ENCODE assay signal across 9 cellular contexts in genomic region chrX:72621619-72622485, GRCh38. TPM values are rescaled to one million over a fixed set of nuclear protein-coding genes. Genes with fewer than 3 reads are reported as not detected.
DNase-seq lines count a peak whose midpoint lies in the region; ATAC-seq lines count a peak whose summit lies in the region.
"Had no signal": no experiment of that assay in that cellular context is flagged by ENCODE, and none has a peak within 500 bp of the region (broad histone marks: within the 10 kb centered on the region; RNA-seq: fewer than 3 reads in every experiment).

No MANE protein-coding gene starts in this region.

- no peaks in the 10 kb centered on the region for H3K9me3 Mint-ChIP-seq in activated T-helper 1 cell treated with anti-CD3 and anti-CD28 coated beads, Interleukin-12 subunit alpha, Interleukin-12 subunit beta, Interleukin-2, Interleukin-4 antibody, amounts not matched to agents 30 ng/mL and 10 ng/mL and 1 ng/mL, durations not matched to agents 14 hours and 24 hours and 36 hours
- no peaks in the 10 kb centered on the region for H3K9me3 Mint-ChIP-seq in stimulated activated memory B cell treated with anti-CD40 and anti-IgM and Interleukin-4, amounts not matched to agents 10 μg/mL and 1 μg/mL and 100 μg/mL, for 72 hours

- peaks cover 6% of the 10 kb centered on the region for H3K36me3 Mint-ChIP-seq in activated T-helper 1 cell treated with anti-CD3 and anti-CD28 coated beads, Interleukin-12 subunit alpha, Interleukin-12 subunit beta, Interleukin-2, Interleukin-4 antibody, amounts not matched to agents 30 ng/mL and 10 ng/mL and 1 ng/mL, durations not matched to agents 14 hours and 24 hours and 36 hours (ENCODE audit: low read depth)
- H3K36me3 Mint-ChIP-seq in stimulated activated memory B cell treated with anti-CD40 and anti-IgM and Interleukin-4, amounts not matched to agents 10 μg/mL and 1 μg/mL and 100 μg/mL, for 72 hours, result no peaks in the 10 kb centered on the region

- peak overlapping the region; percentile 97 for H3K27ac Mint-ChIP-seq in activated T-helper 1 cell treated with anti-CD3 and anti-CD28 coated beads, Interleukin-12 subunit alpha, Interleukin-12 subunit beta, Interleukin-2, Interleukin-4 antibody, amounts not matched to agents 30 ng/mL and 10 ng/mL and 1 ng/mL, durations not matched to agents 14 hours and 24 hours and 36 hours
- H3K27ac Mint-ChIP-seq in stimulated activated memory B cell treated with anti-CD40 and anti-IgM and Interleukin-4, amounts not matched to agents 10 μg/mL and 1 μg/mL and 100 μg/mL, for 72 hours, result no peak overlapping the region

- H3K27me3 Mint-ChIP-seq in activated T-helper 1 cell treated with anti-CD3 and anti-CD28 coated beads, Interleukin-12 subunit alpha, Interleukin-12 subunit beta, Interleukin-2, Interleukin-4 antibody, amounts not matched to agents 30 ng/mL and 10 ng/mL and 1 ng/mL, durations not matched to agents 14 hours and 24 hours and 36 hours (ENCODE audit: insufficient read depth), result peaks cover 3% of the 10 kb centered on the region
- H3K27me3 Mint-ChIP-seq in stimulated activated memory B cell treated with anti-CD40 and anti-IgM and Interleukin-4, amounts not matched to agents 10 μg/mL and 1 μg/mL and 100 μg/mL, for 72 hours, result peaks cover 5% of the 10 kb centered on the region

- peak; percentile 92 to 93 for ATAC-seq in activated CD4-positive, CD25-positive, alpha-beta regulatory T cell treated with anti-CD3 and anti-CD28 coated beads, Interleukin-2, amount 50 U/mL, for 24 hours
- peak; percentile 78 for ATAC-seq in HG02973 (IDR thresholded peaks at IDR 0.05; ENCODE audit: unreplicated experiment)
- peak; percentile 72 for ATAC-seq in stimulated activated memory B cell treated with anti-CD40 and anti-IgM and Interleukin-4, amounts not matched to agents 10 μg/mL and 1 μg/mL and 100 μg/mL, for 72 hours
- ATAC-seq in left lobe of liver, result no peak

- peak overlapping the region; percentile 78 for H3K4me3 Mint-ChIP-seq in activated T-helper 1 cell treated with anti-CD3 and anti-CD28 coated beads, Interleukin-12 subunit alpha, Interleukin-12 subunit beta, Interleukin-2, Interleukin-4 antibody, amounts not matched to agents 30 ng/mL and 10 ng/mL and 1 ng/mL, durations not matched to agents 14 hours and 24 hours and 36 hours
- no peak overlapping the region for H3K4me3 Mint-ChIP-seq in stimulated activated memory B cell treated with anti-CD40 and anti-IgM and Interleukin-4, amounts not matched to agents 10 μg/mL and 1 μg/mL and 100 μg/mL, for 72 hours

- DNase-seq in activated CD4-positive, CD25-positive, alpha-beta regulatory T cell treated with anti-CD3 and anti-CD28 coated beads, Interleukin-2, amount 50 U/mL, for 72 hours, result no peak
- no peak for DNase-seq in activated T-helper 1 cell treated with anti-CD3 and anti-CD28 coated beads, Interleukin-12 subunit alpha, Interleukin-12 subunit beta, Interleukin-2, Interleukin-4 antibody, amounts not matched to agents 30 ng/mL and 10 ng/mL and 1 ng/mL, durations not matched to agents 14 hours and 24 hours and 36 hours (ENCODE audit: low spot score)
- DNase-seq in OCI-M2 (lab: John Stamatoyannopoulos, UW; ENCODE audit: unreplicated experiment) (no peak), hypothalamus (lab: John Stamatoyannopoulos, UW) (no peak), left lobe of liver (ENCODE audit: low spot score) (no peak)
- DNase-seq: NCI-H82 had no signal

- intact Hi-C loops in activated T-helper 1 cell treated with anti-CD3 and anti-CD28 coated beads, Interleukin-12 subunit alpha, Interleukin-12 subunit beta, Interleukin-2, Interleukin-4 antibody, amounts not matched to agents 30 ng/mL and 10 ng/mL and 1 ng/mL, durations not matched to agents 14 hours and 24 hours and 36 hours (cut with micrococcal nuclease), result loop anchor here (1.0 to 10.0 kb wide), 9 partner anchors 18 to 1950 kb away; partner anchors contain the start of genes CITED1 and HDAC8

- H3K4me1 Mint-ChIP-seq in activated T-helper 1 cell treated with anti-CD3 and anti-CD28 coated beads, Interleukin-12 subunit alpha, Interleukin-12 subunit beta, Interleukin-2, Interleukin-4 antibody, amounts not matched to agents 30 ng/mL and 10 ng/mL and 1 ng/mL, durations not matched to agents 14 hours and 24 hours and 36 hours (ENCODE audit: low read depth), result peaks cover 29% of the 10 kb centered on the region
- H3K4me1 Mint-ChIP-seq in stimulated activated memory B cell treated with anti-CD40 and anti-IgM and Interleukin-4, amounts not matched to agents 10 μg/mL and 1 μg/mL and 100 μg/mL, for 72 hours, result peaks cover 9% of the 10 kb centered on the region

RNA-seq across cellular contexts. Expression of gene HDAC8, which starts 49.2 kb away (rescaled TPM):
- total RNA-seq in activated T-helper 1 cell treated with anti-CD3 and anti-CD28 coated beads, Interleukin-12 subunit alpha, Interleukin-12 subunit beta, Interleukin-2, Interleukin-4 antibody, amounts not matched to agents 30 ng/mL and 10 ng/mL and 1 ng/mL, durations not matched to agents 14 hours and 24 hours and 36 hours, result 29.6 and 30.6 TPM in 2 replicates
- total RNA-seq in left lobe of liver, result 16.0 TPM
